1 cellular context compared by ENCODE assay signal in the genomic region with DNA sequence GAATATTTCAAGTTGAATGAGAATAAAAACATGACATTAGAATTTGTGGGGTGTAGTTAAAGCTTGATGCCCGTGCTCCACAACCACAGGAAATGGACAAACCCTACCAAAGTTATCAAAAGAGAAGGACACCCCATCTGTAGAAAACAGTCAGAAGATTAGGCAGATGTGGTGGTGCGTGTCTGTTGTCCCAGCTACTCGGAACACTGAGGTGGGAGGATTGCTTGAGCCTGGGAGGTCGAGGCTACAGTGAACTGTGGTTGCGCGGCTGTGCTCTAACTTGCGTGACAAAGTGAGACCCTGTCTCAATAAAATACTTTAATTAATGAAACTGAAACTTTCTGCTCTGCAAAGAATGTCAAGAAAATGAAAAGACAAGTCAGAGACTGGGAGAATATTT.
TF ChIP-seq lines count a peak whose summit lies in the region.

No MANE protein-coding gene starts in this region.

TF ChIP-seq in H1, 55 proteins besides CTCF, POLR2A, EP300 and RAD21:
- no peak for TF ChIP-seq BRCA1 (IDR thresholded peaks at IDR 0.05; ENCODE audit: low read depth, low read length)
TF ChIP-seq in H1: peak in this region for 0.
